Comparison of ENCODE assay signal across 8 cellular contexts in genomic region chr16:22191089-22191965, GRCh38. TPM values are rescaled to one million over a fixed set of nuclear protein-coding genes. Genes with fewer than 3 reads are reported as not detected.
DNase-seq lines count a peak whose midpoint lies in the region; ATAC-seq and TF ChIP-seq lines count a peak whose summit lies in the region.

No MANE protein-coding gene starts in this region.

- DNase-seq in AG08395 (ENCODE audit: low spot score): peak; percentile 91
- peak; percentile 96 for DNase-seq in NCI-H460 (ENCODE audit: extremely low read depth, low read depth)
- DNase-seq in activated CD4-positive, alpha-beta T cell treated with anti-CD3 and anti-CD28 coated beads for 24 hours (ENCODE audit: low read depth in 2 of 2): peak; percentile 96 to 99
- DNase-seq in cerebellum (ENCODE audit: low spot score): peak; percentile 94
- peak; percentile 97 to 98 for DNase-seq in stimulated activated CD4-positive, alpha-beta T cell treated with anti-CD3 and anti-CD28 coated beads, Interleukin-1b, Interleukin-23, amount 100 ng/mL, for 4 hours (ENCODE audit: low read depth in 2 of 2)

- no peaks in the 10 kb centered on the region for H3K27me3 ChIP-seq in layer of hippocampus (ENCODE audit: control insufficient read depth, insufficient read depth, low read length)

- ATAC-seq in HG03378 (IDR thresholded peaks at IDR 0.05; ENCODE audit: unreplicated experiment): peak; percentile 13

- peak; percentile 76 for TF ChIP-seq POLR2A in GM19099 (IDR thresholded peaks at IDR 0.05; ENCODE audit: extremely low read depth, insufficient read length, low read depth)

- H3K27ac ChIP-seq in layer of hippocampus (ENCODE audit: low read depth, low read length): peak overlapping the region; percentile 99

RNA-seq across cellular contexts. Expression of gene EEF2K, which starts 14.8 kb away (rescaled TPM):
- 11.5 and 15.9 TPM in 2 replicates for total RNA-seq in NCI-H460 (2014; rRNA removed; shearing (Covaris generic))
- polyA plus RNA-seq in NCI-H460 (2014; cell fraction: nucleus; rRNA removed): 17.4 and 28.4 TPM in 2 replicates
- 19.2 TPM for total RNA-seq in cerebellum

RNA-seq across cellular contexts. Expression of gene SDR42E2, which starts 29.0 kb away (rescaled TPM):
- total RNA-seq in NCI-H460 (2014; rRNA removed; shearing (Covaris generic)): not detected in 2 replicates
- polyA plus RNA-seq in NCI-H460 (2014; cell fraction: nucleus; rRNA removed): not detected in 2 replicates
- total RNA-seq in cerebellum: not detected

Comparison
In these comparisons a context has a peak if more than half of its experiments do, and no peak if none do; other contexts are left out.
1. Peak in every context shown above with its lines: DNase-seq, ATAC-seq and H3K27ac ChIP-seq.